In the genomic region with DNA sequence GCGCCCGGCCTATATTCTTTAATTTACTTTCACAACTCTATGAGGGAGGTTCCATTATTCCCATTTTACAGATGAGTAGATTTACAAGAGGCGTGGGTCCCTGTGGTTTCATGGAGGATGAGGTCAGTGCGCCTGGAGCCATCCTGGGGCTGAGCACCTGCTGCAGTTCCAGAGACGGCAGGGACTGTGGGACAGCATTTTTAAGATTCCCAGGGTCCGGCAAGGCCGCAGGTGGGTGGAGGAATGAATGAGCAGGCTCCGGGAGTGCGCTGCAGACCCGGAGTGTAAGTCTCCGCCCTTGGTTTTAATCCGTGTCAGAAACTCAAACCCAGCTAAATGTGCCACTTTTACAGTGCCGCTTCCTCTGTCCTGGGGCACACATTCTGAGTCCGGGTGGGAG, we compare ENCODE assay signal across 18 cellular contexts. TPM values are rescaled to one million over a fixed set of nuclear protein-coding genes. Genes with fewer than 3 reads are reported as not detected.
DNase-seq lines count a peak whose midpoint lies in the region; ATAC-seq and TF ChIP-seq lines count a peak whose summit lies in the region.
"Had no signal": no experiment of that assay in that cellular context is flagged by ENCODE, and none has a peak within 500 bp of the region (broad histone marks: within the 10 kb centered on the region; RNA-seq: fewer than 3 reads in every experiment).

No MANE protein-coding gene starts in this region.

- no peaks in the 10 kb centered on the region for H4K20me1 ChIP-seq in smooth muscle cell (ENCODE audit: low read depth)

- intact Hi-C loops in thyroid gland (cut with DNase I) = no loop called here

- H3K27me3 ChIP-seq in smooth muscle cell (ENCODE audit: low read depth) = peaks cover 75% of the 10 kb centered on the region
- peaks cover 19% of the 10 kb centered on the region for H3K27me3 ChIP-seq in thyroid gland

- H3K36me3 ChIP-seq in smooth muscle cell (ENCODE audit: low read depth) (no peaks in the 10 kb centered on the region), thyroid gland (no peaks in the 10 kb centered on the region)

- DNase-seq in activated T-cell treated with anti-CD3 and anti-CD28 coated beads, Interleukin-2, amount 50 U/mL, for 4 hours = no peak
- no peak for DNase-seq in activated T-cell treated with anti-CD3 and anti-CD28 coated beads, Interleukin-2, amount 50 U/mL, for 1 hour
- DNase-seq in iPS-NIHi7 (ENCODE audit: extremely low spot score) = peak; percentile 69
- DNase-seq in smooth muscle cell (lab: John Stamatoyannopoulos, UW; ENCODE audit: unreplicated experiment) = no peak
- no peak for DNase-seq in thyroid gland
- DNase-seq: activated CD4-positive, CD25-positive, alpha-beta regulatory T cell treated with anti-CD3 and anti-CD28 coated beads, Interleukin-2, amount 50 U/mL, for 72 hours; dorsolateral prefrontal cortex; mucosa of descending colon; NK-92 treated with Interleukin-12 subunit alpha and Interleukin-12 subunit beta, amount 100 ng/mL, for 24 hours; SK-N-SH had no signal

- H3K4me3 ChIP-seq in smooth muscle cell (peak overlapping the region; percentile 43), thyroid gland (replicated peaks in 1 of 3) (no peak overlapping the region)
- H3K4me3 ChIP-seq: mucosa of descending colon had no signal

- TF ChIP-seq POLR2A in thyroid gland (IDR thresholded peaks at IDR 0.05) = no peak

- peaks cover 27% of the 10 kb centered on the region for H3K4me1 Mint-ChIP-seq in activated T-cell treated with anti-CD3 and anti-CD28 coated beads, Interleukin-2, amount 50 U/mL, for 4 hours (ENCODE audit: low read depth)
- peaks cover 11% of the 10 kb centered on the region for H3K4me1 Mint-ChIP-seq in activated T-helper 17 cell treated with anti-CD3 and anti-CD28 coated beads, Interleukin-2, amount 50 U/mL, for 72 hours

- 10% methylated on average over 14 of the region's 14 CpGs for WGBS in smooth muscle cell (ENCODE audit: low lambda C conversion rate)
- 43 to 52% methylated on average over 14 of the region's 14 CpGs for WGBS in thyroid gland, 2 donors

- H3K9me3 Mint-ChIP-seq in activated T-cell treated with anti-CD3 and anti-CD28 coated beads, Interleukin-2, amount 50 U/mL, for 4 hours = no peaks in the 10 kb centered on the region
- no peaks in the 10 kb centered on the region for H3K9me3 Mint-ChIP-seq in activated T-helper 17 cell treated with anti-CD3 and anti-CD28 coated beads, Interleukin-2, amount 50 U/mL, for 72 hours

- no peak for ATAC-seq in activated T-cell treated with anti-CD3 and anti-CD28 coated beads, Interleukin-2, amount 50 U/mL, for 4 hours
- ATAC-seq in activated T-helper 17 cell treated with anti-CD3 and anti-CD28 coated beads, Interleukin-2, amount 50 U/mL, for 72 hours (replicated peaks) = no peak
- ATAC-seq in HG02981 (IDR thresholded peaks at IDR 0.05; ENCODE audit: unreplicated experiment) (no peak), HG03342 (IDR thresholded peaks at IDR 0.05; ENCODE audit: unreplicated experiment) (no peak)
- ATAC-seq: HCT116, mucosa of descending colon had no signal

- no peak overlapping the region for H3K27ac Mint-ChIP-seq in activated T-helper 17 cell treated with anti-CD3 and anti-CD28 coated beads, Interleukin-2, amount 50 U/mL, for 72 hours

- no peak overlapping the region for H2AFZ ChIP-seq in smooth muscle cell (ENCODE audit: low read depth)

- H3F3A ChIP-seq in smooth muscle cell (ENCODE audit: low read depth) = no peaks in the 10 kb centered on the region

- H3K27ac ChIP-seq in smooth muscle cell (ENCODE audit: low read depth) (no peak overlapping the region), thyroid gland (no peak overlapping the region)
- H3K27ac ChIP-seq: skin epidermis had no signal

- H3K9me3 ChIP-seq in smooth muscle cell (replicated peaks; ENCODE audit: low read depth) = no peaks in the 10 kb centered on the region
- no peaks in the 10 kb centered on the region for H3K9me3 ChIP-seq in thyroid gland
- H3K9me3 ChIP-seq: mucosa of descending colon, SK-N-SH had no signal

- peak overlapping the region; percentile 95 for H3K4me2 ChIP-seq in smooth muscle cell
- H3K4me2 ChIP-seq: SK-N-SH had no signal

- H3K27me3 Mint-ChIP-seq in activated T-cell treated with anti-CD3 and anti-CD28 coated beads, Interleukin-2, amount 50 U/mL, for 4 hours (ENCODE audit: low read depth) = peaks cover 64% of the 10 kb centered on the region
- peaks cover 57% of the 10 kb centered on the region for H3K27me3 Mint-ChIP-seq in activated T-helper 17 cell treated with anti-CD3 and anti-CD28 coated beads, Interleukin-2, amount 50 U/mL, for 72 hours

- H3K36me3 Mint-ChIP-seq in activated T-cell treated with anti-CD3 and anti-CD28 coated beads, Interleukin-2, amount 50 U/mL, for 4 hours (ENCODE audit: insufficient read depth) = no peaks in the 10 kb centered on the region
- no peaks in the 10 kb centered on the region for H3K36me3 Mint-ChIP-seq in activated T-helper 17 cell treated with anti-CD3 and anti-CD28 coated beads, Interleukin-2, amount 50 U/mL, for 72 hours (ENCODE audit: low read depth)

- TF ChIP-seq CTCF in smooth muscle cell (IDR thresholded peaks at IDR 0.05; ENCODE audit: borderline replicate concordance, insufficient read depth, poor library complexity, severe bottlenecking) = no peak
- no peak for TF ChIP-seq CTCF in thyroid gland (IDR thresholded peaks at IDR 0.05)

- peak overlapping the region; percentile 52 for H3K4me3 Mint-ChIP-seq in activated T-cell treated with anti-CD3 and anti-CD28 coated beads, Interleukin-2, amount 50 U/mL, for 4 hours
- peak overlapping the region; percentile 69 for H3K4me3 Mint-ChIP-seq in activated T-helper 17 cell treated with anti-CD3 and anti-CD28 coated beads, Interleukin-2, amount 50 U/mL, for 72 hours

- no peaks in the 10 kb centered on the region for H3K79me2 ChIP-seq in smooth muscle cell (ENCODE audit: low read depth)

- H3K9ac ChIP-seq in smooth muscle cell (ENCODE audit: low read depth) = no peak overlapping the region
- H3K9ac ChIP-seq: SK-N-SH had no signal

- H3K4me1 ChIP-seq in smooth muscle cell (ENCODE audit: low read depth) (peaks cover 13% of the 10 kb centered on the region), thyroid gland (peaks cover 8 to 34% of the 10 kb centered on the region in 2 donors)

RNA-seq across cellular contexts. Expression of gene CHRM1, which starts 4.1 kb away (rescaled TPM):
- not detected for total RNA-seq in activated T-cell treated with anti-CD3 and anti-CD28 coated beads, Interleukin-2, amount 50 U/mL, for 4 hours
- total RNA-seq in activated T-helper 17 cell treated with anti-CD3 and anti-CD28 coated beads, Interleukin-2, amount 50 U/mL, for 72 hours = not detected
- total RNA-seq in smooth muscle cell (not detected in 2 replicates), thyroid gland (not detected)
- polyA plus RNA-seq in smooth muscle cell = not detected in 2 replicates
- total RNA-seq: glomerular endothelial cell had no signal
- polyA plus RNA-seq: AG04450, SK-N-SH had no signal

RNA-seq across cellular contexts. Expression of gene SLC3A2, which starts 44.6 kb away (rescaled TPM):
- total RNA-seq in activated T-cell treated with anti-CD3 and anti-CD28 coated beads, Interleukin-2, amount 50 U/mL, for 4 hours = 100 to 1,000 TPM; 580 to 683 (median 586) TPM
- 100 to 1,000 TPM; 176 to 287 TPM for total RNA-seq in activated T-helper 17 cell treated with anti-CD3 and anti-CD28 coated beads, Interleukin-2, amount 50 U/mL, for 72 hours
- total RNA-seq in smooth muscle cell (181 and 248 TPM in 2 replicates), thyroid gland (100 to 1,000 TPM; 145 to 295 (median 159) TPM)
- polyA plus RNA-seq in smooth muscle cell = 179 and 291 TPM in 2 replicates

RNA-seq across cellular contexts. Expression of gene SLC22A6, which starts 59.5 kb away (rescaled TPM):
- not detected for total RNA-seq in activated T-cell treated with anti-CD3 and anti-CD28 coated beads, Interleukin-2, amount 50 U/mL, for 4 hours
- not detected for total RNA-seq in activated T-helper 17 cell treated with anti-CD3 and anti-CD28 coated beads, Interleukin-2, amount 50 U/mL, for 72 hours
- total RNA-seq in smooth muscle cell (not detected in 2 replicates), thyroid gland (not detected)
- not detected in 2 replicates for polyA plus RNA-seq in smooth muscle cell
- total RNA-seq: glomerular endothelial cell, mucosa of descending colon had no signal
- polyA plus RNA-seq: adipose tissue, AG04450, SK-N-SH had no signal
